ENCODE assay signal across 1 cellular context in the genomic region with DNA sequence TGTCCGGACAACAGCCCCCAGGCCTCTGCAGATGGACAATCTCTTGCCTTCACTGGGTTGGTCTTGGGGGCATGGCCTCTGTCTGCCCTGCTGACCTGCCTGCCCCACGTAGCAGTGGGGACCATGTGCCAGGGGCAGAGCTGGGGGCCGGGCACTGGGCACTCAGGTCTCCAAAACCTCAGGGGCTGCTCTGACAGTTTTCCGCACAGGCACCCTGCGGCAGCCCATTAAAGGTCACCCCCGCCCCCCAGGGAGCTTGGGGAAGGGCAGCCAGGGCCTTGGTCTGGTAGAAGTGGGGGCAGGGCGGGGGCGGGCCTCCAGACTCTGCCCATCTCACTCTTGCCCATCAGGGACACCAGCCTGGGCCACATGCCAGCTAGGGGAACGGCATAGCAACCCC.
TF ChIP-seq lines count a peak whose summit lies in the region.

No MANE protein-coding gene starts in this region.

TF ChIP-seq in A549, 52 proteins besides CTCF, POLR2A, EP300 and RAD21 (continued from another document):
- TF ChIP-seq CBX8 (IDR thresholded peaks at IDR 0.05), result no peak
- TF ChIP-seq POLR2AphosphoS2 (conservative IDR thresholded peaks at IDR 0.05; ENCODE audit: low read length), result no peak
- no peak for TF ChIP-seq JUNB (IDR thresholded peaks at IDR 0.05)
- no peak for TF ChIP-seq SREBF2 (IDR thresholded peaks at IDR 0.05)
- no peak for TF ChIP-seq ESRRA (IDR thresholded peaks at IDR 0.05; ENCODE audit: borderline replicate concordance, low read length)
- TF ChIP-seq NR3C1 (IDR thresholded peaks at IDR 0.05), result no peak
- TF ChIP-seq E2F6 (IDR thresholded peaks at IDR 0.05; ENCODE audit: borderline replicate concordance, low read depth), result no peak
